ENCODE assay signal across 8 cellular contexts in the genomic region with DNA sequence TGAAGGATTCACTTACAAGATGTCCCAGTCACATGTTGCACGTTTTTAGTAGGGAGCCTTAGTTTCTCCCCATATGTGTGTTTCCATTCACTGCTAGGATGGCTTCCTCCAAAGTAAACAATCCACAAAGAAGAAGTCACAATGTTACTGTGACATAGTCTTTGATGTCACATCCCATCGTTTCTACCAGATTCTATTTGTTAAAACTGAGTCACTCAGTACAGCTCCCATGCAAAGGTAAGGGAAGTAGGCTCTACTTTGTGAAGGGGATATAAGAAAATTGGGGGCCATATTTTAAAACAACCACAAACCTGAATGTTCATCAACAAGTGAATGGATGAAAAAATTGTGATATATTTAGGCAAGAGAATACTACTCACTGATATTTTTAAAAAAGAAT. TPM values are rescaled to one million over a fixed set of nuclear protein-coding genes. Genes with fewer than 3 reads are reported as not detected.
"Had no signal": no experiment of that assay in that cellular context is flagged by ENCODE, and none has a peak within 500 bp of the region (broad histone marks: within the 10 kb centered on the region; RNA-seq: fewer than 3 reads in every experiment).

A gene with protein sequence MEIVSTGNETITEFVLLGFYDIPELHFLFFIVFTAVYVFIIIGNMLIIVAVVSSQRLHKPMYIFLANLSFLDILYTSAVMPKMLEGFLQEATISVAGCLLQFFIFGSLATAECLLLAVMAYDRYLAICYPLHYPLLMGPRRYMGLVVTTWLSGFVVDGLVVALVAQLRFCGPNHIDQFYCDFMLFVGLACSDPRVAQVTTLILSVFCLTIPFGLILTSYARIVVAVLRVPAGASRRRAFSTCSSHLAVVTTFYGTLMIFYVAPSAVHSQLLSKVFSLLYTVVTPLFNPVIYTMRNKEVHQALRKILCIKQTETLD (minus strand): TSS at position 101 of the 400 bp plus-strand sequence. CDS start 29,430 bp downstream, outside the sequence.
TSS of gene OR2H1 (plus strand) at position 185 of the 400 bp plus-strand sequence. CDS start 4,615 bp downstream, outside the sequence.

- DNase-seq: IMR-90, KBM-7, KG1 had no signal

- ATAC-seq: HepG2, K562 had no signal

RNA-seq across cellular contexts. Expression of the first gene that starts in this region (rescaled TPM):
- total RNA-seq: HepG2, HT-29, HT1080, IMR-90, K562 had no signal
- polyA plus RNA-seq: HepG2, IgD-negative memory B cell, IMR-90, K562 had no signal

RNA-seq across cellular contexts. Expression of gene OR2H1, which starts in this region (rescaled TPM):
- total RNA-seq: HepG2, HT-29, HT1080, IMR-90, K562 had no signal
- polyA plus RNA-seq: IgD-negative memory B cell, IMR-90, K562 had no signal
